ENCODE assay signal across 11 cellular contexts in the genomic region with DNA sequence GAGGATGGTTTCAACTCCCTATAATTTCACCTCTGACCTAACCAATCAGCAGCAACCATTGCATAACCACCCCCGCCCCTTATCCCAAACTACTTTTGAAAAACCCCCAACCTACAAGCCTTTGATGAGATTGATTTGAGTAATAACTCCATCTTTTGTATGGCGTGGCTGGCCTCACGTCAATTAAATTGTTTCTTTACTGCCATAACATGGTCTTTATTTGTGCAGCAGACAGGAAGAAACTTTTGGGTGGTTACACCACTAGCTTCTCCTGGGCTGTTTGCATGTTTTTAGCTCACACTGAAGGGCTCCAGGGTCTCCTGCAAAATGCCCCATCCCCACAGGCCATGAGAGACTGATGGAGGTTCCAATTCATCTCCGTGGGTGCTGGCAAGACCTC. TPM values are rescaled to one million over a fixed set of nuclear protein-coding genes. Genes with fewer than 3 reads are reported as not detected.
"Had no signal": no experiment of that assay in that cellular context is flagged by ENCODE, and none has a peak within 500 bp of the region (broad histone marks: within the 10 kb centered on the region; RNA-seq: fewer than 3 reads in every experiment).

No MANE protein-coding gene starts in this region.

- H3K27ac Mint-ChIP-seq: GM23338, H9, HFFc6 had no signal

- H2AFZ ChIP-seq: GM23248, GM23338 had no signal

- ATAC-seq: GM23338, HCT116 had no signal

- H3K4me1 Mint-ChIP-seq: GM23338, H9 had no signal

- H3K4me3 Mint-ChIP-seq: GM23338, H9, HFFc6 had no signal

- DNase-seq: GM23248, GOT3, H7, H9, HCEC 1CT, HFFc6 had no signal

- H3K4me3 ChIP-seq: GM23248, GM23338, HAP-1 had no signal

- H3K4me1 ChIP-seq: HAP-1 had no signal

- H3K36me3 ChIP-seq: HAP-1 had no signal

- FAIRE-seq: H1, H54 had no signal

- H3K9ac ChIP-seq: GM23248 had no signal

- H3K27ac ChIP-seq: GM23248 had no signal

- H3K9me3 ChIP-seq: HAP-1 had no signal

- H3K4me2 ChIP-seq: GM23338 had no signal

RNA-seq across cellular contexts. Expression of a gene that starts 34.0 kb away (rescaled TPM):
- total RNA-seq: GM23338, H1, H7, H9, HFFc6 had no signal
- polyA plus RNA-seq: GM23338, H1 had no signal

RNA-seq across cellular contexts. Expression of a gene that starts 34.0 kb away (rescaled TPM):
- total RNA-seq: GM23248, GM23338, H1, H7, H9, HFFc6 had no signal
- polyA plus RNA-seq: GM23248, GM23338, H1 had no signal
